In the genomic region with DNA sequence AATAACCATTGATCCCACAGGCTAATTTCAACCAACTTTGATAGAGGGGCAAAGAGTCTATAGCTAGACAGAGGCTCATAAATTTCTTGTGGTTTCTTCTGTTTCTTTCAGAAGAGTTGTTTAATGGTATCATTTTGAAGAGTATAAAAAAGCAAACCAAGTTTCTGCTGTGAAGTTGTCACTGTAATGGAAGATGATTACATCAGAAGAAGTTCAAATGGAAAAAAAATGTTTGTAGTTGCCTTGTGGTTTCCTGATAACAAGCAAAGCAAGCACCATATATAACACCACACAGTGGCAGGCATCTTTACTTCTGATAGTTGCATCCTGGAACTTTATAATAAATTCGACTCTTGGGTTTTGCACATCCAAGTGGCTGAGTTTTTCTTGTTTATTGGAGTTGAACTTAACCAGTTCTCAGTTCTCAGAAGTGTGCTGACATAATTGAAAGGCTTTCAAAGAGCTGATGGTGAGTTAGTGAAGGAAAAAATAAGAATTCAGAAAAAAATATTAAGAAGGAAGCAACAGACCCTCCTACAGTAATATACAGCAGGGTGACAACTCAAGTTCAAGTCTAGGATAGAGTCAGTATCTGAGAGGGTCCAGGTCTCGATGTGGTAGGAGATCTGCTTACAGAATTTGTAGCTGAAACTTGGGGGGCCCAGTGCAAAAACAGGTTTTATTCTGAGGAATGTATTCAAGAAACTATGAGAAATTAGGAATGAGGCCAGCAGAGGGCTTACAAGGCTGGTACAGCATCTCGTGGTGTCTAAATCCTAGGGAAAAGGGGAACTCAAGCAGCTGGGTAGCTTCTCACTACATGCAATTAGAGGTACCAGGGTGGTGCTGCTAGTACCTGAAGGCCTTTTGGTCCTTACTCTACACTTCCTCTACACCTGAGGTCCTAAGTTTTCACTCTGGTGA, we compare ENCODE assay signal across 2 cellular contexts.
TF ChIP-seq lines count a peak whose summit lies in the region.

No MANE protein-coding gene starts in this region.

TF ChIP-seq in SK-N-SH treated with all-trans-retinoic acid at 6 μM for 48 hours, 23 proteins besides CTCF, POLR2A, EP300 and RAD21 (continued from another document):
- TF ChIP-seq, protein P1, sequence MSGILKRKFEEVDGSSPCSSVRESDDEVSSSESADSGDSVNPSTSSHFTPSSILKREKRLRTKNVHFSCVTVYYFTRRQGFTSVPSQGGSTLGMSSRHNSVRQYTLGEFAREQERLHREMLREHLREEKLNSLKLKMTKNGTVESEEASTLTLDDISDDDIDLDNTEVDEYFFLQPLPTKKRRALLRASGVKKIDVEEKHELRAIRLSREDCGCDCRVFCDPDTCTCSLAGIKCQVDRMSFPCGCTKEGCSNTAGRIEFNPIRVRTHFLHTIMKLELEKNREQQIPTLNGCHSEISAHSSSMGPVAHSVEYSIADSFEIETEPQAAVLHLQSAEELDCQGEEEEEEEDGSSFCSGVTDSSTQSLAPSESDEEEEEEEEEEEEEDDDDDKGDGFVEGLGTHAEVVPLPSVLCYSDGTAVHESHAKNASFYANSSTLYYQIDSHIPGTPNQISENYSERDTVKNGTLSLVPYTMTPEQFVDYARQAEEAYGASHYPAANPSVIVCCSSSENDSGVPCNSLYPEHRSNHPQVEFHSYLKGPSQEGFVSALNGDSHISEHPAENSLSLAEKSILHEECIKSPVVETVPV (CRISPR knock-in tag; IDR thresholded peaks at IDR 0.05) = no peak
- 0 out of 2 replicates have a peak, but pooled peaks have one; percentile 15 for TF ChIP-seq ZC3H10 (CRISPR knock-in tag; IDR thresholded peaks at IDR 0.05)
- TF ChIP-seq ESRRG (CRISPR knock-in tag; IDR thresholded peaks at IDR 0.05) = no peak
- TF ChIP-seq CREB5 (CRISPR knock-in tag; IDR thresholded peaks at IDR 0.05; ENCODE audit: low read depth) = no peak
- no peak for TF ChIP-seq TOX (CRISPR knock-in tag; IDR thresholded peaks at IDR 0.05; ENCODE audit: borderline replicate concordance)

TF ChIP-seq in SK-N-SH, 30 proteins besides CTCF, POLR2A, EP300 and RAD21 (continued from another document):
- TF ChIP-seq USF2 (IDR thresholded peaks at IDR 0.05; ENCODE audit: borderline replicate concordance, low read depth, low read length) (no peak), ZBTB33 (IDR thresholded peaks at IDR 0.05; ENCODE audit: borderline replicate concordance, low read depth) (no peak), MXI1 (IDR thresholded peaks at IDR 0.05; ENCODE audit: low read depth, low read length) (no peak), SIN3A (IDR thresholded peaks at IDR 0.05; ENCODE audit: borderline replicate concordance, low read depth, low read length) (no peak), SMC3 (IDR thresholded peaks at IDR 0.05; ENCODE audit: low read depth, low read length) (no peak), TAF1 (IDR thresholded peaks at IDR 0.05; ENCODE audit: borderline replicate concordance, low read depth, low read length) (no peak), EZH2phosphoT487 (IDR thresholded peaks at IDR 0.05; ENCODE audit: borderline replicate concordance, low read depth) (no peak), RCOR1 (IDR thresholded peaks at IDR 0.05; ENCODE audit: low read length) (no peak)
- TF ChIP-seq, protein P2, sequence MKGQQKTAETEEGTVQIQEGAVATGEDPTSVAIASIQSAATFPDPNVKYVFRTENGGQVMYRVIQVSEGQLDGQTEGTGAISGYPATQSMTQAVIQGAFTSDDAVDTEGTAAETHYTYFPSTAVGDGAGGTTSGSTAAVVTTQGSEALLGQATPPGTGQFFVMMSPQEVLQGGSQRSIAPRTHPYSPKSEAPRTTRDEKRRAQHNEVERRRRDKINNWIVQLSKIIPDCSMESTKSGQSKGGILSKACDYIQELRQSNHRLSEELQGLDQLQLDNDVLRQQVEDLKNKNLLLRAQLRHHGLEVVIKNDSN (IDR thresholded peaks at IDR 0.05; ENCODE audit: borderline replicate concordance, low read depth) = no peak
